8 cellular contexts compared by ENCODE assay signal in the genomic region with DNA sequence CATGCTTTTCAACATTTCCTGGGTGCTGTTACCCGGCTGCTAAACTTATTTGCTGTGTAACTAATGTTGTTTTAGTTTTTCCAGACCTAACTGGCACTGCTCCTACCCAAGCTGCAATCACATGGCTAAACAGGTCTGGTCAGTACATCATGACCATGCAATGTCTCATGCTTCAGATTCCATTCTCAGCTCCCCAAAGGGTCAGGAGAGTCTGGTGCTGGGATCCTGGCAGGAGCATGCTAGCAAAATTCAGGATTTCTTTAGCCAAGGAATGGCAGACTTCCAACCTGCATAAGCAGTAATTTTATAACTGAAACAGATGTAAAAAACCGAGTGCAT. TPM values are rescaled to one million over a fixed set of nuclear protein-coding genes. Genes with fewer than 3 reads are reported as not detected.
DNase-seq lines count a peak whose midpoint lies in the region; ATAC-seq and TF ChIP-seq lines count a peak whose summit lies in the region.

No MANE protein-coding gene starts in this region.

- peak overlapping the region; percentile 70 for H3K4me2 ChIP-seq in BLaER1

- no peak for TF ChIP-seq EP300 in ovary (IDR thresholded peaks at IDR 0.05)

- H3K36me3 ChIP-seq in BLaER1 (no peaks in the 10 kb centered on the region), ovary (no peaks in the 10 kb centered on the region)

- no peak for TF ChIP-seq POLR2A in ovary (IDR thresholded peaks at IDR 0.05)

- TF ChIP-seq CTCF in foreskin keratinocyte (conservative IDR thresholded peaks at IDR 0.05): no peak
- TF ChIP-seq CTCF in ovary (IDR thresholded peaks at IDR 0.05): no peak

- no peaks in the 10 kb centered on the region for H3K27me3 ChIP-seq in BLaER1
- H3K27me3 ChIP-seq in foreskin keratinocyte: no peaks in the 10 kb centered on the region
- H3K27me3 ChIP-seq in ovary: no peaks in the 10 kb centered on the region

- H3K9me3 ChIP-seq in BLaER1 (peaks cover 2% of the 10 kb centered on the region; the same call in 1 of the 2 replicates), ovary (no peaks in the 10 kb centered on the region)

- H3K4me1 ChIP-seq in BLaER1: peaks cover 22% of the 10 kb centered on the region
- H3K4me1 ChIP-seq in foreskin keratinocyte: peaks cover 21% of the 10 kb centered on the region
- H3K4me1 ChIP-seq in ovary (ENCODE audit: insufficient read depth): peaks cover 10% of the 10 kb centered on the region

- H3K4me3 ChIP-seq in BLaER1: no peak overlapping the region
- H3K4me3 ChIP-seq in ovary: no peak overlapping the region

- WGBS in ovary, 3 donors: 0 to 3% (median 3%) methylated on average over 2 of the region's 2 CpGs

- no peaks in the 10 kb centered on the region for H4K20me1 ChIP-seq in BLaER1

- DNase-seq in RPMI8226 (peak; percentile 34), foreskin keratinocyte (peak; percentile 26 to 65), ovary (peak; percentile 31 to 56 (median 50)), SKM-1 treated with dmso at 0.1 percent for 144 hours (lab: John Stamatoyannopoulos, UW; ENCODE audit: unreplicated experiment) (no peak), NCI-H510A (lab: John Stamatoyannopoulos, UW) (no peak)

- peak overlapping the region; percentile 51 for H3K9ac ChIP-seq in BLaER1

- ATAC-seq in foreskin keratinocyte (no peak), HG03378 (IDR thresholded peaks at IDR 0.05; ENCODE audit: unreplicated experiment) (no peak), HG02884 (IDR thresholded peaks at IDR 0.05; ENCODE audit: unreplicated experiment) (no peak)

- intact Hi-C loops in ovary (cut with DNase I): loop anchor here in 2 of 4 donors (5.0 to 10.0 kb wide), 2 partner anchors 81 to 258 kb away; a partner anchor contains a TSS

- H3K27ac ChIP-seq in BLaER1 (peak overlapping the region; percentile 66), foreskin keratinocyte (no peak overlapping the region), ovary (peak overlapping the region in 1 of 2 donors; percentile 63)

RNA-seq across cellular contexts. Expression of a gene that starts 12.6 kb away (rescaled TPM):
- 43.3 and 45.6 TPM in 2 replicates for total RNA-seq in foreskin keratinocyte
- 32.7 and 37.3 TPM in 2 replicates for polyA plus RNA-seq in foreskin keratinocyte
- 1 to 10 TPM in 2 of 7 donors, under 1 TPM in 5; 0.34 to 3.4 (median 0.82) TPM for total RNA-seq in ovary
- 1 to 10 TPM; 2.4 to 2.8 TPM for polyA plus RNA-seq in ovary

Comparison
In these comparisons a context has a peak if more than half of its experiments do, and no peak if none do; other contexts are left out.
1. DNase-seq: peak in RPMI8226 (single experiment), foreskin keratinocyte (2 of 2) and ovary (5 of 5); none in SKM-1 treated with dmso at 0.1 percent for 144 hours (single experiment) and NCI-H510A (single experiment).